1 cellular context compared by ENCODE assay signal in the genomic region with DNA sequence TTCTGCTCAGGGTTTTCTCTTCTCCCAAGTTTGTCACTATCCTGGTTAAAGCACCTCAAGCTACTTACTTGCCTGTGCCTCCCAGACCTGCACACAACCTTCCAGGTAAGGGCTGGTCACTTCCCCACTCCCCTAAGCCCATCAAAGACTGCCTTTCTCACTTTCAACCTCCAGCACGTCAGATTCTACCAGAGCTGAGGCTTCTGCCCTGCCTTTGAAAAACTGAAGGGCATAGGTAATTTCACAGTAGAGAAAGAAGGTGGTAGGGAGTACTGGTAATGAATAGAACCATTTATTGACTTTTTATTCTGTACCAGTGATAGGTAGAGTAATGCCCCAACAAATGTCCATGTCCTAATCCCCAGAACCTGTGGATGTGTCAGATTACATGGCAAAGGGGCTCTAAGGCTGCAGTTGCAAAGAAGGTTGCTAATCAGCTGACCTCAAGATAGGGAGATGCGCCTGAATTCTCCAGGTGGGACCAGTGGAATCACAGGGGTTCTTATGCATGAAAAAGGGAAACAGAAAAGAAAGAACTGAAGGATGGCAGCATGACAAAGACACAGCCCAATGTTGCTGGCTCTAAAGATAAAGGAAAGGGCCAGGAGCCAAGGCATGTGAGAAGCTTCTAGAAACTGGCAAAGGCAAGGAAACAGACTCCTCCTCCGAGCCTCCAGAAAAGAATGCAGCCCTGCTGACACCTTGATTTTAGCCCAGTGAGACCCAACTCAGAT.
TF ChIP-seq lines count a peak whose summit lies in the region.

No MANE protein-coding gene starts in this region.

TF ChIP-seq in SK-N-SH treated with all-trans-retinoic acid at 6 μM for 48 hours, 23 proteins besides CTCF, POLR2A, EP300 and RAD21 (continued from another document):
- TF ChIP-seq, protein P1, sequence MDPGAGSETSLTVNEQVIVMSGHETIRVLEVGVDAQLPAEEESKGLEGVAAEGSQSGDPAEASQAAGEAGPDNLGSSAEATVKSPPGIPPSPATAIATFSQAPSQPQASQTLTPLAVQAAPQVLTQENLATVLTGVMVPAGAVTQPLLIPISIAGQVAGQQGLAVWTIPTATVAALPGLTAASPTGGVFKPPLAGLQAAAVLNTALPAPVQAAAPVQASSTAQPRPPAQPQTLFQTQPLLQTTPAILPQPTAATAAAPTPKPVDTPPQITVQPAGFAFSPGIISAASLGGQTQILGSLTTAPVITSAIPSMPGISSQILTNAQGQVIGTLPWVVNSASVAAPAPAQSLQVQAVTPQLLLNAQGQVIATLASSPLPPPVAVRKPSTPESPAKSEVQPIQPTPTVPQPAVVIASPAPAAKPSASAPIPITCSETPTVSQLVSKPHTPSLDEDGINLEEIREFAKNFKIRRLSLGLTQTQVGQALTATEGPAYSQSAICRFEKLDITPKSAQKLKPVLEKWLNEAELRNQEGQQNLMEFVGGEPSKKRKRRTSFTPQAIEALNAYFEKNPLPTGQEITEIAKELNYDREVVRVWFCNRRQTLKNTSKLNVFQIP (CRISPR knock-in tag; IDR thresholded peaks at IDR 0.05; ENCODE audit: borderline replicate concordance, low read depth): no peak
- no peak for TF ChIP-seq GLIS3 (CRISPR knock-in tag; IDR thresholded peaks at IDR 0.05)
TF ChIP-seq in SK-N-SH treated with all-trans-retinoic acid at 6 μM for 48 hours: peak in this region for 0.
